In the genomic region with DNA sequence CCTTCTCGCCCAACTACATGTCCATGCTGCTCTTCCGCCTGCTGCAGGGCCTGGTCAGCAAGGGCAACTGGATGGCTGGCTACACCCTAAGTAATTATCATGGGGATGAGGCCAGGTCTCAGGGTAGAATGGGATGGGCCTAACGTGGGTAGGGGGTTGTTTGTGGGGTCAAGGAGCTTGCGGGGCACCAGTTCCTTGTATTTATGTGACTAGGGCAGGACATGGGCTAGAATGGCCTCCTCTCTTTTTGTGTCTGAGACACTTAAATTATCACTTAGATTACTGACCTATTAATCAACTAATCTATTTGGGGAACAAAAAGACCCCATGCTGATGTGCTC, we compare ENCODE assay signal across 1 cellular context.
TF ChIP-seq lines count a peak whose summit lies in the region.

No MANE protein-coding gene starts in this region.

TF ChIP-seq in SK-N-SH, 30 proteins besides CTCF, POLR2A, EP300 and RAD21 (continued from another document):
- TF ChIP-seq, protein P1, sequence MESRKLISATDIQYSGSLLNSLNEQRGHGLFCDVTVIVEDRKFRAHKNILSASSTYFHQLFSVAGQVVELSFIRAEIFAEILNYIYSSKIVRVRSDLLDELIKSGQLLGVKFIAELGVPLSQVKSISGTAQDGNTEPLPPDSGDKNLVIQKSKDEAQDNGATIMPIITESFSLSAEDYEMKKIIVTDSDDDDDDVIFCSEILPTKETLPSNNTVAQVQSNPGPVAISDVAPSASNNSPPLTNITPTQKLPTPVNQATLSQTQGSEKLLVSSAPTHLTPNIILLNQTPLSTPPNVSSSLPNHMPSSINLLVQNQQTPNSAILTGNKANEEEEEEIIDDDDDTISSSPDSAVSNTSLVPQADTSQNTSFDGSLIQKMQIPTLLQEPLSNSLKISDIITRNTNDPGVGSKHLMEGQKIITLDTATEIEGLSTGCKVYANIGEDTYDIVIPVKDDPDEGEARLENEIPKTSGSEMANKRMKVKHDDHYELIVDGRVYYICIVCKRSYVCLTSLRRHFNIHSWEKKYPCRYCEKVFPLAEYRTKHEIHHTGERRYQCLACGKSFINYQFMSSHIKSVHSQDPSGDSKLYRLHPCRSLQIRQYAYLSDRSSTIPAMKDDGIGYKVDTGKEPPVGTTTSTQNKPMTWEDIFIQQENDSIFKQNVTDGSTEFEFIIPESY (IDR thresholded peaks at IDR 0.05; ENCODE audit: borderline replicate concordance, low read depth): no peak
